8 cellular contexts compared by ENCODE assay signal in the genomic region with DNA sequence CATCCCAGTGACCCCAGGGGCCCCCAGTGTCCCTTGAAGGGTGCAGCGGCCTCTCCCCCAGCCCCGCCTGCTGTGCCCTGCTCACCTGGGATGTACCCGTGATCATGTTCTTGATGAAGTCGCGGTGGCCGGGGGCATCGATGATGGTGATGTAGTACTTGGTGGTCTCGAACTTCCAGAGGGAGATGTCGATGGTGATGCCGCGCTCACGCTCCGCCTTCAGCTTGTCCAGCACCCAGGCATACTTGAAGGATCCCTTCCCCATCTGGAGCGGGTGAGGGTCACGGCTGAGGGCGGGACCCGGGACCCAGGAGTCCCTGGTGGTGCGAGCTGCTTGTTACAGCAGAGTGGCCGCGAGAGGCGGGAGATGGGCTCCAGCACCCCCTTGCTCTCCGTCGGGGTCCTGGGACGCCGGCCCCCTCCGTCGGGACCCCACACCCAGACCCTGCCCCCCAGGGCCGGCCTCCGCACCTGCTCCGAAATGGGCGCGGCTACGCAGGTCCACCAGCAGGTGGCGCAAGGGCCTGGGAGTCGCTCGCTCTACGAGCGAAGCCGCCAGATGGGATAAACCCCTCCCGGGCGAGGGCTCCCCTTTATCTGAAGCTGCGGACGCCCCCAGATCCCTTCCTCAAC. TPM values are rescaled to one million over a fixed set of nuclear protein-coding genes. Genes with fewer than 3 reads are reported as not detected.
DNase-seq lines count a peak whose midpoint lies in the region; ATAC-seq and TF ChIP-seq lines count a peak whose summit lies in the region.

No MANE protein-coding gene starts in this region.

- no peaks in the 10 kb centered on the region for H3K27me3 Mint-ChIP-seq in osteocyte (ENCODE audit: unreplicated experiment)

- DNase-seq in NCI-H82 (lab: John Stamatoyannopoulos, UW) (peak; percentile 81), NCI-H82 treated with DMSO at 0.1 percent for 48 hours (lab: John Stamatoyannopoulos, UW; ENCODE audit: unreplicated experiment) (no peak), RKO (ENCODE audit: low spot score) (peak; percentile 69), fibroblast of villous mesenchyme (ENCODE audit: low read depth) (peak; percentile 41), osteocyte (ENCODE audit: extremely low spot score, unreplicated experiment) (no peak), thyroid gland (peak; percentile 51 to 59)
- DNase-seq in activated effector memory CD4-positive, alpha-beta T cell treated with Interleukin-2 at 50 U/mL for 16 hours, result peak; percentile 62

- whole genome bisulfite sequencing in thyroid gland, 2 donors, result 23 to 34% methylated on average over 22 to 25 of the region's 43 CpGs

- peaks cover 0 to 16% of the 10 kb centered on the region in 2 donors for H3K4me1 ChIP-seq in thyroid gland

- no peak overlapping the region for H3K27ac ChIP-seq in thyroid gland

- no peaks in the 10 kb centered on the region for H3K9me3 Mint-ChIP-seq in osteocyte (ENCODE audit: unreplicated experiment)

- TF ChIP-seq CTCF in fibroblast of villous mesenchyme (IDR thresholded peaks at IDR 0.05; ENCODE audit: insufficient read depth, low read depth, low read length), result peak; percentile 85
- TF ChIP-seq CTCF in osteocyte (IDR thresholded peaks at IDR 0.05), result peak; percentile 97
- TF ChIP-seq CTCF in thyroid gland (IDR thresholded peaks at IDR 0.05), result peak; percentile 59 to 94 (median 72)

- H3K4me3 ChIP-seq in fibroblast of villous mesenchyme (ENCODE audit: low read depth, low read length) (peak overlapping the region; percentile 40), thyroid gland (replicated peaks in 1 of 3) (peak overlapping the region in 1 of 3 donors; percentile 13)

- no peak for TF ChIP-seq POLR2A in thyroid gland (IDR thresholded peaks at IDR 0.05)

- no peak for ATAC-seq in GM21526 (IDR thresholded peaks at IDR 0.05; ENCODE audit: low FRiP score, unreplicated experiment)

- no peaks in the 10 kb centered on the region for H3K9me3 ChIP-seq in thyroid gland

- peaks cover 7% of the 10 kb centered on the region for H3K27me3 ChIP-seq in thyroid gland

- no peaks in the 10 kb centered on the region for H3K36me3 ChIP-seq in thyroid gland

- H3K4me3 Mint-ChIP-seq in osteocyte (ENCODE audit: unreplicated experiment), result peak overlapping the region; percentile 60

- no peak overlapping the region for H3K27ac Mint-ChIP-seq in osteocyte (ENCODE audit: unreplicated experiment)

- no peaks in the 10 kb centered on the region for H3K36me3 Mint-ChIP-seq in osteocyte (ENCODE audit: unreplicated experiment)

- intact Hi-C loops in thyroid gland (cut with DNase I), result loop anchor here (5.0 kb wide), 1 partner anchor 476 kb away; no protein-coding TSS in a partner anchor

- H3K4me1 Mint-ChIP-seq in osteocyte (ENCODE audit: unreplicated experiment), result peaks cover 2% of the 10 kb centered on the region

RNA-seq across cellular contexts. Expression of gene EEF1A2, which starts 3.0 kb away (rescaled TPM):
- total RNA-seq in fibroblast of villous mesenchyme (under 0.01 and 0.43 TPM in 2 replicates), osteocyte (0.56 and 0.68 TPM in 2 replicates), thyroid gland (1 to 10 TPM in 3 of 4 donors, under 1 TPM in 1; 0.22 to 2.0 (median 1.3) TPM)

RNA-seq across cellular contexts. Expression of gene KCNQ2, which starts 23.4 kb away (rescaled TPM):
- not detected in 2 replicates for total RNA-seq in fibroblast of villous mesenchyme
- total RNA-seq in osteocyte, result not detected in 2 replicates
- under 1 TPM in 2 of 4 donors, not detected in 2; 0.11 to 0.27 TPM for total RNA-seq in thyroid gland

RNA-seq across cellular contexts. Expression of gene PPDPF, which starts 24.7 kb away (rescaled TPM):
- total RNA-seq in fibroblast of villous mesenchyme (38.4 and 78.0 TPM in 2 replicates), osteocyte (220 and 239 TPM in 2 replicates), thyroid gland (100 to 1,000 TPM in 3 of 4 donors, 10 to 100 TPM in 1; 82.0 to 226 (median 146) TPM)

RNA-seq across cellular contexts. Expression of gene PTK6, which starts 41.3 kb away (rescaled TPM):
- total RNA-seq in fibroblast of villous mesenchyme (under 0.01 TPM in 2 replicates), osteocyte (0.13 TPM in 1 of 2 replicates, not detected in the other), thyroid gland (under 1 TPM in 1 of 4 donors, not detected in 3; 0.11 TPM)

RNA-seq across cellular contexts. Expression of gene SRMS, which starts 51.7 kb away (rescaled TPM):
- total RNA-seq in fibroblast of villous mesenchyme, result not detected in 2 replicates
- total RNA-seq in osteocyte, result not detected in 2 replicates
- total RNA-seq in thyroid gland, result not detected

Comparison
In these comparisons a context has a peak if more than half of its experiments do, and no peak if none do; other contexts are left out.
1. DNase-seq: peak in NCI-H82 (single experiment), RKO (single experiment), activated effector memory CD4-positive, alpha-beta T cell treated with Interleukin-2 at 50 U/mL for 16 hours (single experiment), fibroblast of villous mesenchyme (single experiment) and thyroid gland (2 of 2); none in NCI-H82 treated with DMSO at 0.1 percent for 48 hours (single experiment) and osteocyte (single experiment).
2. Peak in every context shown above with its lines, with median percentiles within 50 percentile points of each other: CTCF ChIP-seq.